Comparison of ENCODE assay signal across 16 cellular contexts in genomic region chr5:115775999-115776398, GRCh38.
"Had no signal": no experiment of that assay in that cellular context is flagged by ENCODE, and none has a peak within 500 bp of the region (broad histone marks: within the 10 kb centered on the region; RNA-seq: fewer than 3 reads in every experiment).

No MANE protein-coding gene starts in this region.

- DNase-seq: Kasumi-1, MM.1S, NCI-H1092 treated with DMSO at 0.1 percent for 48 hours, NCI-H1436, NCI-H187, NCI-H2029, NCI-H2081 treated with DMSO at 0.1 percent for 48 hours, NCI-H2227 treated with DMSO at 0.1 percent for 48 hours, NCI-H524, NCI-H526 treated with DMSO at 0.1 percent for 48 hours, NCI-H774, SHP77, SK-N-SH, SW 1271 had no signal

- FAIRE-seq: HTR-8/SVneo, K562 had no signal
